ENCODE assay signal across 16 cellular contexts in genomic region chr12:110896559-110896958, GRCh38. TPM values are rescaled to one million over a fixed set of nuclear protein-coding genes. Genes with fewer than 3 reads are reported as not detected.
A peak's percentile ranks its signal among the peaks of the same experiment; 100 is the strongest.
DNase-seq lines count a peak whose midpoint lies in the region; ATAC-seq and TF ChIP-seq lines count a peak whose summit lies in the region.
"Had no signal": no experiment of that assay in that cellular context is flagged by ENCODE, and none has a peak within 500 bp of the region (broad histone marks: within the 10 kb centered on the region; RNA-seq: fewer than 3 reads in every experiment).

No MANE protein-coding gene starts in this region.

- peaks cover 2% of the 10 kb centered on the region for H3K4me1 Mint-ChIP-seq in progenitor cell of endocrine pancreas (ENCODE audit: low read depth)

- DNase-seq in HCT116 (ENCODE audit: low read depth, low spot score) (no peak), M059J (ENCODE audit: low read depth) (peak; percentile 54), epithelial cell of esophagus (ENCODE audit: low read depth) (peak; percentile 96), neuronal stem cell (ENCODE audit: low spot score) (no peak), testis (no peak), progenitor cell of endocrine pancreas (ENCODE audit: low spot score, unreplicated experiment) (no peak)
- DNase-seq: CD8-positive, alpha-beta memory T cell; IMR-90; NCI-H2227 treated with DMSO at 0.1 percent for 48 hours; NCI-H526; Peyer's patch; SHP77 treated with DMSO at 0.1 percent for 48 hours had no signal

- H4K8ac ChIP-seq in neuronal stem cell (ENCODE audit: low read depth, low read length), result no peak overlapping the region

- no peaks in the 10 kb centered on the region for H3K79me1 ChIP-seq in neuronal stem cell (ENCODE audit: low read depth, low read length)

- H3K18ac ChIP-seq in neuronal stem cell (ENCODE audit: low read length), result peak overlapping the region; percentile 9

- H2AFZ ChIP-seq in HCT116 (ENCODE audit: low read depth, low read length, poor library complexity, severe bottlenecking) (peak overlapping the region; percentile 49), neuronal stem cell (ENCODE audit: low read length) (no peak overlapping the region)

- no TSS peak for BruUV-seq in HCT116 (replicated peaks; lab: Mats Ljungman, UMichigan)

- ATAC-seq in HCT116 (no peak), GM21529 (IDR thresholded peaks at IDR 0.05; ENCODE audit: unreplicated experiment) (no peak)

- no peak for TF ChIP-seq POLR2A in HCT116 (IDR thresholded peaks at IDR 0.05; ENCODE audit: borderline replicate concordance, extremely low read depth, insufficient read depth, insufficient read length)
- no peak for TF ChIP-seq POLR2A in testis (IDR thresholded peaks at IDR 0.05)

- no peak overlapping the region for H2BK15ac ChIP-seq in neuronal stem cell (ENCODE audit: low read length)

- RAD21 ChIA-PET in HCT116 (lab: Charles Lee; ENCODE audit: low non-redundant PET in 1 of 2, low total read pairs in 2 of 2, uncharacterized antibody in 2 of 2, unreplicated experiment in 2 of 2), result no interaction called here

- no peak overlapping the region for H2AK5ac ChIP-seq in neuronal stem cell (ENCODE audit: low read depth, low read length)

- H3K4me3 ChIP-seq in HCT116 (replicated peaks in 1 of 2; ENCODE audit: low read depth in 1 of 2, low read length in 2 of 2), result no peak overlapping the region
- H3K4me3 ChIP-seq in epithelial cell of esophagus (ENCODE audit: low read length), result no peak overlapping the region
- no peak overlapping the region for H3K4me3 ChIP-seq in neuronal stem cell (ENCODE audit: low read length in 2 of 2)
- H3K4me3 ChIP-seq in testis, result no peak overlapping the region
- H3K4me3 ChIP-seq: Peyer's patch had no signal

- intact Hi-C loops in HCT116 (cut with micrococcal nuclease) (loop anchor here (10.0 kb wide), 1 partner anchor 278 kb away; no protein-coding TSS in a partner anchor), testis (cut with DNase I; ENCODE audit: low total_unique reads) (no loop called here)

- no peak overlapping the region for H3K27ac Mint-ChIP-seq in progenitor cell of endocrine pancreas

- no peaks in the 10 kb centered on the region for H3K79me2 ChIP-seq in HCT116 (ENCODE audit: insufficient read depth, low read length)

- H3K14ac ChIP-seq in neuronal stem cell (ENCODE audit: low read length), result peak overlapping the region; percentile 76

- TF ChIP-seq CTCF in HCT116 (IDR thresholded peaks at IDR 0.05 in 2 of 3, conservative IDR thresholded peaks at IDR 0.05 in 1 of 3; ENCODE audit: borderline replicate concordance in 1 of 3, insufficient read depth in 1 of 3, low read depth in 2 of 3, low read length in 2 of 3) (no peak), epithelial cell of esophagus (IDR thresholded peaks at IDR 0.05; ENCODE audit: insufficient read depth, low read depth, low read length, missing control alignments) (no peak), testis (IDR thresholded peaks at IDR 0.05) (no peak), progenitor cell of endocrine pancreas (IDR thresholded peaks at IDR 0.05; ENCODE audit: unreplicated experiment) (no peak)

- peaks cover 11% of the 10 kb centered on the region for H3K27me3 Mint-ChIP-seq in progenitor cell of endocrine pancreas

- H4K91ac ChIP-seq in neuronal stem cell (ENCODE audit: low read depth, low read length, poor library complexity), result no peak overlapping the region

- H3K9me3 Mint-ChIP-seq in progenitor cell of endocrine pancreas (ENCODE audit: low read depth), result peaks cover 2% of the 10 kb centered on the region
- H3K9me3 Mint-ChIP-seq: CD8-positive, alpha-beta memory T cell had no signal

- TF ChIP-seq RAD21 in HCT116 (IDR thresholded peaks at IDR 0.05; ENCODE audit: low read depth), result no peak

- 0 out of 2 replicates have a peak overlapping the region, but pooled peaks have one; percentile 8 for H3K9ac ChIP-seq in HCT116 (ENCODE audit: low read length)
- H3K9ac ChIP-seq in neuronal stem cell (ENCODE audit: low read depth, low read length, poor library complexity), result no peak overlapping the region

- H3K9me2 ChIP-seq in HCT116 (ENCODE audit: insufficient read depth), result no peaks in the 10 kb centered on the region

- H3K9me3 ChIP-seq in HCT116 (ENCODE audit: control insufficient read depth in 1 of 2, insufficient read depth in 1 of 2, low read depth in 1 of 2, low read length in 2 of 2) (no peaks in the 10 kb centered on the region), neuronal stem cell (replicated peaks in 1 of 2; ENCODE audit: control insufficient read depth in 2 of 2, insufficient read depth in 1 of 2, low read depth in 1 of 2, low read length in 2 of 2) (peaks cover 0 to 2% of the 10 kb centered on the region in 2 donors), testis (no peaks in the 10 kb centered on the region)
- H3K9me3 ChIP-seq: Peyer's patch had no signal

- POLR2A ChIA-PET in HCT116 (lab: Charles Lee), result no interaction called here

- no peak overlapping the region for H3K4ac ChIP-seq in neuronal stem cell (ENCODE audit: low read length)

- H3K36me3 Mint-ChIP-seq in progenitor cell of endocrine pancreas (ENCODE audit: insufficient read depth), result peaks cover 1% of the 10 kb centered on the region
- H3K36me3 Mint-ChIP-seq: CD8-positive, alpha-beta memory T cell had no signal

- H2BK5ac ChIP-seq in neuronal stem cell (ENCODE audit: low read length), result no peak overlapping the region

- H2BK12ac ChIP-seq in neuronal stem cell (ENCODE audit: low read length), result no peak overlapping the region

- H3K4me1 ChIP-seq in HCT116 (ENCODE audit: control insufficient read depth in 1 of 2, insufficient read depth in 2 of 2, low read length in 2 of 2) (peaks cover 0 to 37% of the 10 kb centered on the region in 2 experiments; a peak in 2 of 4 replicates), neuronal stem cell (ENCODE audit: control insufficient read depth in 2 of 2, insufficient read depth in 1 of 2, low read depth in 1 of 2, low read length in 2 of 2) (no peaks in the 10 kb centered on the region), testis (no peaks in the 10 kb centered on the region)

- no peak overlapping the region for H2BK120ac ChIP-seq in neuronal stem cell (ENCODE audit: low read depth, low read length)

- H3K36me3 ChIP-seq in HCT116 (ENCODE audit: control insufficient read depth in 1 of 2, insufficient read depth in 2 of 2, low read length in 2 of 2) (no peaks in the 10 kb centered on the region), neuronal stem cell (replicated peaks in 1 of 2; ENCODE audit: control insufficient read depth in 2 of 2, insufficient read depth in 2 of 2, low read length in 2 of 2) (no peaks in the 10 kb centered on the region), testis (ENCODE audit: low read depth, missing control alignments) (no peaks in the 10 kb centered on the region)
- H3K36me3 ChIP-seq: Peyer's patch had no signal

- no peaks in the 10 kb centered on the region for H3K27me3 ChIP-seq in HCT116 (ENCODE audit: insufficient read depth, low read length)
- peaks cover 0 to 4% (median 0%) of the 10 kb centered on the region in 3 experiments for H3K27me3 ChIP-seq in neuronal stem cell (ENCODE audit: control insufficient read depth in 3 of 3, insufficient read depth in 3 of 3, low read depth in 1 of 3, low read length in 3 of 3)
- H3K27me3 ChIP-seq in testis, result no peaks in the 10 kb centered on the region
- H3K27me3 ChIP-seq: Peyer's patch had no signal

- no peak overlapping the region for H3K4me3 Mint-ChIP-seq in progenitor cell of endocrine pancreas (ENCODE audit: low read depth)
- H3K4me3 Mint-ChIP-seq: CD8-positive, alpha-beta memory T cell had no signal

- WGBS in neuronal stem cell (ENCODE audit: extremely low coverage in 2 of 2, insufficient read length in 2 of 2, insufficient replicate concordance in 1 of 2), 2 donors, result no CpG with 5 or more reads among the region's 3 CpGs
- 84 to 85% methylated on average over 3 of the region's 3 CpGs for WGBS in testis, 2 donors

- H3K27ac ChIP-seq in HCT116 (ENCODE audit: low read depth, low read length), result no peak overlapping the region
- H3K27ac ChIP-seq in neuronal stem cell (replicated peaks; ENCODE audit: low read length), result no peak overlapping the region
- no peak overlapping the region for H3K27ac ChIP-seq in testis
- H3K27ac ChIP-seq: Peyer's patch had no signal

- peak overlapping the region; percentile 38 for H3K4me2 ChIP-seq in HCT116 (ENCODE audit: low read length)
- no peak overlapping the region for H3K4me2 ChIP-seq in neuronal stem cell (ENCODE audit: insufficient read depth, low read length, poor library complexity, severe bottlenecking)

- no peak overlapping the region for H3K23ac ChIP-seq in neuronal stem cell (ENCODE audit: low read depth, low read length, poor library complexity)

- CTCF ChIA-PET in HCT116 (lab: Charles Lee), result interaction anchor here (1.2 to 2.1 kb wide), 4 partner anchors 9 to 417 kb away, joined by 3 to 12 read pairs (median 6); no protein-coding TSS in a partner anchor

- H4K20me1 ChIP-seq in HCT116 (ENCODE audit: insufficient read depth), result no peaks in the 10 kb centered on the region

TF ChIP-seq in HCT116, 20 proteins besides CTCF, POLR2A, EP300 and RAD21 (continues in another document):
- no peak for TF ChIP-seq EGR1 (IDR thresholded peaks at IDR 0.05; ENCODE audit: low read depth)
- no peak for TF ChIP-seq FOSL1 (IDR thresholded peaks at IDR 0.05; ENCODE audit: low read depth)
- no peak for TF ChIP-seq SP1 (IDR thresholded peaks at IDR 0.05; ENCODE audit: low read depth)
- no peak for TF ChIP-seq JUND (IDR thresholded peaks at IDR 0.05)
- no peak for TF ChIP-seq EZH2phosphoT487 (IDR thresholded peaks at IDR 0.05; ENCODE audit: borderline replicate concordance)
- TF ChIP-seq POLR2AphosphoS5 (IDR thresholded peaks at IDR 0.05; ENCODE audit: low read depth, low read length), result no peak
- no peak for TF ChIP-seq SRF (IDR thresholded peaks at IDR 0.05; ENCODE audit: low read depth)
- no peak for TF ChIP-seq CEBPB (IDR thresholded peaks at IDR 0.05; ENCODE audit: low read depth)
- TF ChIP-seq CBX3 (IDR thresholded peaks at IDR 0.05; ENCODE audit: low read depth), result no peak
- no peak for TF ChIP-seq SIN3A (IDR thresholded peaks at IDR 0.05; ENCODE audit: low read depth)

RNA-seq across cellular contexts. Expression of gene MYL2, which starts 23.8 kb away (rescaled TPM):
- total RNA-seq in HCT116 (2021; ENCODE audit: unreplicated experiment) (0.39 TPM), testis (1 to 10 TPM in 1 of 2 donors, under 1 TPM in 1; 0.55 to 1.9 TPM), progenitor cell of endocrine pancreas (not detected in 2 replicates)
- 1.3 and 2.3 TPM in 2 replicates for polyA plus RNA-seq in HCT116 (2012)
- not detected in 2 replicates for total RNA-seq in M059J (2014; rRNA removed; shearing (Covaris generic))
- not detected for polyA plus RNA-seq in neuronal stem cell (2013, experiment 1 of 2)
- polyA plus RNA-seq in neuronal stem cell (2013, experiment 2 of 2), result not detected
- 131 TPM for polyA plus RNA-seq in testis (ENCODE audit: insufficient read depth, low read depth, low replicate concordance)
- total RNA-seq: CD8-positive, alpha-beta memory T cell; H4; IMR-90; LHCN-M2; Peyer's patch had no signal
- polyA plus RNA-seq: BJ; CD8-positive, alpha-beta memory T cell; IMR-90 had no signal

RNA-seq across cellular contexts. Expression of gene CCDC63, which starts 49.8 kb away (rescaled TPM):
- total RNA-seq in HCT116 (2021; ENCODE audit: unreplicated experiment) (0.47 TPM), testis (10 to 100 TPM in 1 of 2 donors, 1 to 10 TPM in 1; 9.0 to 12.4 TPM), progenitor cell of endocrine pancreas (not detected in 2 replicates)
- 0.17 and 0.25 TPM in 2 replicates for polyA plus RNA-seq in HCT116 (2012)
- total RNA-seq in M059J (2014; rRNA removed; shearing (Covaris generic)), result not detected in 2 replicates
- polyA plus RNA-seq in neuronal stem cell (2013, experiment 1 of 2), result 1.3 TPM
- 1.1 TPM for polyA plus RNA-seq in neuronal stem cell (2013, experiment 2 of 2)
- polyA plus RNA-seq in testis (ENCODE audit: insufficient read depth, low read depth, low replicate concordance), result 42.4 TPM
- total RNA-seq: CD8-positive, alpha-beta memory T cell; H4; IMR-90; LHCN-M2; Peyer's patch had no signal
- polyA plus RNA-seq: BJ; CD8-positive, alpha-beta memory T cell; IMR-90 had no signal

Comparison
In these comparisons a context has a peak if more than half of its experiments do, and no peak if none do; other contexts are left out.
1. DNase-seq: peak in M059J (single experiment) and epithelial cell of esophagus (single experiment); none in HCT116 (single experiment), neuronal stem cell (single experiment), testis (single experiment) and progenitor cell of endocrine pancreas (single experiment).